ENCODE assay signal across 23 cellular contexts in genomic region chr4:68316193-68316969, GRCh38.
"Had no signal": no experiment of that assay in that cellular context is flagged by ENCODE, and none has a peak within 500 bp of the region (broad histone marks: within the 10 kb centered on the region; RNA-seq: fewer than 3 reads in every experiment).

No MANE protein-coding gene starts in this region.

- ATAC-seq: activated naive CD4-positive, alpha-beta T cell treated with anti-CD3 and anti-CD28 coated beads, Interleukin-2, amount 50 U/mL, for 72 hours; left lung; mucosa of descending colon; naive thymus-derived CD4-positive, alpha-beta T cell; stimulated activated effector memory CD8-positive, alpha-beta T cell treated with anti-CD3 and anti-CD28 coated beads, Interleukin-12 subunit alpha, Interleukin-12 subunit beta, amount 100 ng/mL, for 72 hours had no signal

- H3K4me3 ChIP-seq: esophagus squamous epithelium, hepatocyte, left lung, mucosa of descending colon, thyroid gland, uterus had no signal

- H3K4me1 ChIP-seq: esophagus squamous epithelium, left lung, thyroid gland, uterus had no signal

- H2AFZ ChIP-seq: hepatocyte had no signal

- FAIRE-seq: endothelial cell of umbilical vein, TTC549 had no signal

- H3K4me2 ChIP-seq: hepatocyte had no signal

- H3K9me3 Mint-ChIP-seq: activated naive CD4-positive, alpha-beta T cell treated with anti-CD3 and anti-CD28 coated beads, Interleukin-2, amount 50 U/mL, for 72 hours; naive thymus-derived CD4-positive, alpha-beta T cell; stimulated activated effector memory CD8-positive, alpha-beta T cell treated with anti-CD3 and anti-CD28 coated beads, Interleukin-12 subunit alpha, Interleukin-12 subunit beta, amount 100 ng/mL, for 72 hours had no signal

- H3K27me3 ChIP-seq: brain microvascular endothelial cell, esophagus squamous epithelium, hepatocyte, left lung, neutrophil, thyroid gland, uterus had no signal

- H3K27ac ChIP-seq: brain microvascular endothelial cell, esophagus squamous epithelium, hepatocyte, left lung, neutrophil, thyroid gland, uterus had no signal

- H3K4me3 Mint-ChIP-seq: naive thymus-derived CD4-positive, alpha-beta T cell; stimulated activated effector memory CD8-positive, alpha-beta T cell treated with anti-CD3 and anti-CD28 coated beads, Interleukin-12 subunit alpha, Interleukin-12 subunit beta, amount 100 ng/mL, for 72 hours had no signal

- H3K9me3 ChIP-seq: esophagus squamous epithelium, left lung, mucosa of descending colon, neutrophil, thyroid gland, uterus had no signal

- DNase-seq: activated CD4-positive, alpha-beta T cell treated with anti-CD3 and anti-CD28 coated beads, Interleukin-2, amount 50 U/mL, for 1 hour; activated CD4-positive, CD25-positive, alpha-beta regulatory T cell; activated effector memory CD4-positive, alpha-beta T cell treated with Interleukin-2 at 50 U/mL for 16 hours; activated T-cell treated with anti-CD3 and anti-CD28 coated beads for 4 hours; anterior cingulate cortex; brain microvascular endothelial cell; cortex of kidney; effector CD4-positive, alpha-beta T cell; esophagus squamous epithelium; kidney; left lung; mammary epithelial cell; mucosa of descending colon; naive thymus-derived CD4-positive, alpha-beta T cell; retina; thyroid gland; uterus had no signal

- H3K36me3 ChIP-seq: uterus had no signal

- H3K27ac Mint-ChIP-seq: stimulated activated effector memory CD8-positive, alpha-beta T cell treated with anti-CD3 and anti-CD28 coated beads, Interleukin-12 subunit alpha, Interleukin-12 subunit beta, amount 100 ng/mL, for 72 hours had no signal

- H3K4me1 Mint-ChIP-seq: stimulated activated effector memory CD8-positive, alpha-beta T cell treated with anti-CD3 and anti-CD28 coated beads, Interleukin-12 subunit alpha, Interleukin-12 subunit beta, amount 100 ng/mL, for 72 hours had no signal

- H3K27me3 Mint-ChIP-seq: naive thymus-derived CD4-positive, alpha-beta T cell had no signal
